ENCODE assay signal across 8 cellular contexts in genomic region chr22:39661842-39662676, GRCh38.
DNase-seq lines count a peak whose midpoint lies in the region; TF ChIP-seq lines count a peak whose summit lies in the region.

No MANE protein-coding gene starts in this region.

- no peak for TF ChIP-seq CTCF in ovary (IDR thresholded peaks at IDR 0.05)

- no peak for TF ChIP-seq EP300 in ovary (IDR thresholded peaks at IDR 0.05)

- DNase-seq in NCI-H1105 treated with DMSO at 0.1 percent for 48 hours (lab: John Stamatoyannopoulos, UW) (peak; percentile 70), iPS DF 6.9 (ENCODE audit: low read depth, low spot score) (no peak), NCI-H187 treated with DMSO at 0.1 percent for 48 hours (lab: John Stamatoyannopoulos, UW) (no peak), NCI-H2081 (lab: John Stamatoyannopoulos, UW) (no peak), SKM-1 (lab: John Stamatoyannopoulos, UW; ENCODE audit: unreplicated experiment) (no peak), ovary (no peak)
- DNase-seq in activated CD8-positive, alpha-beta memory T cell treated with anti-CD3 and anti-CD28 coated beads, Interleukin-2, amount 50 U/mL, for 1 hour (ENCODE audit: extremely low read depth): peak; percentile 45
- peak; percentile 57 for DNase-seq in stimulated activated CD8-positive, alpha-beta memory T cell treated with anti-CD3 and anti-CD28 coated beads, Interleukin-15, amount 100 ng/mL, for 1 hour (ENCODE audit: low read depth)

- TF ChIP-seq POLR2A in ovary (IDR thresholded peaks at IDR 0.05): no peak

- no CpG with 5 or more reads among the region's 77 CpGs for WGBS in iPS DF 6.9 (ENCODE audit: insufficient coverage, insufficient read length)
- WGBS in ovary, 3 donors: 2 to 7% (median 2%) methylated on average over 52 to 77 of the region's 77 CpGs

- H3K27me3 ChIP-seq in iPS DF 6.9 (ENCODE audit: control insufficient read depth, insufficient read depth, low read length): peaks cover 7% of the 10 kb centered on the region; the same call in 1 of the 2 replicates
- H3K27me3 ChIP-seq in ovary: peaks cover 2% of the 10 kb centered on the region

- intact Hi-C loops in ovary (cut with DNase I): no loop called here

- H3K9me3 ChIP-seq in iPS DF 6.9 (ENCODE audit: control insufficient read depth, insufficient read depth, low read length) (no peaks in the 10 kb centered on the region), ovary (peaks cover 0 to 2% of the 10 kb centered on the region in 2 donors)

- H3K4me3 ChIP-seq in iPS DF 6.9 (ENCODE audit: low read length) (peak overlapping the region; percentile 48; the same call in 1 of the 2 replicates), ovary (no peak overlapping the region)

- H3K27ac ChIP-seq in iPS DF 6.9 (ENCODE audit: low read length) (no peak overlapping the region), ovary (no peak overlapping the region)

- peaks cover 16% of the 10 kb centered on the region for H3K4me1 ChIP-seq in iPS DF 6.9 (ENCODE audit: control insufficient read depth, insufficient read depth, low read length)
- no peaks in the 10 kb centered on the region for H3K4me1 ChIP-seq in ovary (ENCODE audit: insufficient read depth)

- H3K36me3 ChIP-seq in iPS DF 6.9 (ENCODE audit: control insufficient read depth, insufficient read depth, low read length): no peaks in the 10 kb centered on the region
- H3K36me3 ChIP-seq in ovary: no peaks in the 10 kb centered on the region

Comparison
In these comparisons a context has a peak if more than half of its experiments do, and no peak if none do; other contexts are left out.
1. DNase-seq: peak in NCI-H1105 treated with DMSO at 0.1 percent for 48 hours (single experiment), activated CD8-positive, alpha-beta memory T cell treated with anti-CD3 and anti-CD28 coated beads, Interleukin-2, amount 50 U/mL, for 1 hour (single experiment) and stimulated activated CD8-positive, alpha-beta memory T cell treated with anti-CD3 and anti-CD28 coated beads, Interleukin-15, amount 100 ng/mL, for 1 hour (single experiment); none in iPS DF 6.9 (single experiment), NCI-H187 treated with DMSO at 0.1 percent for 48 hours (single experiment), NCI-H2081 (0 of 2), SKM-1 (single experiment) and ovary (0 of 5).